Comparison of ENCODE assay signal across 18 cellular contexts in genomic region chr3:197789309-197789708, GRCh38. TPM values are rescaled to one million over a fixed set of nuclear protein-coding genes. Genes with fewer than 3 reads are reported as not detected.
DNase-seq lines count a peak whose midpoint lies in the region; ATAC-seq and TF ChIP-seq lines count a peak whose summit lies in the region.
"Had no signal": no experiment of that assay in that cellular context is flagged by ENCODE, and none has a peak within 500 bp of the region (broad histone marks: within the 10 kb centered on the region; RNA-seq: fewer than 3 reads in every experiment).

No MANE protein-coding gene starts in this region.

- POLR2A ChIA-PET in naive thymus-derived CD4-positive, alpha-beta T cell (lab: Charles Lee) = interaction anchor here (0.8 to 3.9 kb wide), 5 partner anchors 14 to 77 kb away, joined by 3 to 22 read pairs (median 4); no protein-coding TSS in a partner anchor

- H3K9me3 ChIP-seq in naive thymus-derived CD4-positive, alpha-beta T cell (ENCODE audit: control insufficient read depth in 2 of 3, low read length in 3 of 3) = no peaks in the 10 kb centered on the region
- H3K9me3 ChIP-seq in vagina = no peaks in the 10 kb centered on the region
- H3K9me3 ChIP-seq in gastrocnemius medialis = no peaks in the 10 kb centered on the region
- H3K9me3 ChIP-seq: BE2C had no signal

- ATAC-seq in natural killer cell = no peak
- ATAC-seq in natural killer cell treated with Interleukin-12 subunit alpha and Interleukin-12 subunit beta and Interleukin-15 and Interleukin-18, amount 100 ng/mL, for 72 hours = no peak
- ATAC-seq in naive thymus-derived CD4-positive, alpha-beta T cell = no peak
- no peak for ATAC-seq in activated CD8-positive, alpha-beta memory T cell treated with anti-CD3 and anti-CD28 coated beads, Interleukin-2, amount 10 ng/mL, durations not matched to agents 7 days and 5 days
- no peak for ATAC-seq in gastrocnemius medialis

- H3K27me3 ChIP-seq in naive thymus-derived CD4-positive, alpha-beta T cell (ENCODE audit: control insufficient read depth in 2 of 2, insufficient read depth in 2 of 2, low read length in 2 of 2) = no peaks in the 10 kb centered on the region
- H3K27me3 ChIP-seq in vagina (no peaks in the 10 kb centered on the region), gastrocnemius medialis (no peaks in the 10 kb centered on the region)
- H3K27me3 ChIP-seq: BE2C had no signal

- TF ChIP-seq POLR2A in vagina (IDR thresholded peaks at IDR 0.05) (no peak), gastrocnemius medialis (IDR thresholded peaks at IDR 0.05) (no peak)

- H3K27me3 Mint-ChIP-seq in natural killer cell (ENCODE audit: low read depth in 2 of 2) = no peaks in the 10 kb centered on the region
- H3K27me3 Mint-ChIP-seq in natural killer cell treated with Interleukin-12 subunit alpha and Interleukin-12 subunit beta and Interleukin-15 and Interleukin-18, amount 100 ng/mL, for 72 hours = no peaks in the 10 kb centered on the region
- peaks cover 0 to 1% (median 0%) of the 10 kb centered on the region in 5 donors for H3K27me3 Mint-ChIP-seq in naive thymus-derived CD4-positive, alpha-beta T cell
- no peaks in the 10 kb centered on the region for H3K27me3 Mint-ChIP-seq in activated CD8-positive, alpha-beta memory T cell treated with anti-CD3 and anti-CD28 coated beads, Interleukin-2, amount 10 ng/mL, durations not matched to agents 7 days and 5 days

- H3K4me3 ChIP-seq in naive thymus-derived CD4-positive, alpha-beta T cell (ENCODE audit: low read length) = no peak overlapping the region
- H3K4me3 ChIP-seq in vagina = no peak overlapping the region
- H3K4me3 ChIP-seq in gastrocnemius medialis = no peak overlapping the region

- peaks cover 0 to 14% (median 0%) of the 10 kb centered on the region in 3 experiments for H3K36me3 ChIP-seq in naive thymus-derived CD4-positive, alpha-beta T cell (ENCODE audit: control insufficient read depth in 2 of 3, insufficient read depth in 3 of 3, low read length in 3 of 3)
- H3K36me3 ChIP-seq in vagina (peaks cover 0 to 6% of the 10 kb centered on the region in 2 donors), gastrocnemius medialis (peaks cover 0 to 8% of the 10 kb centered on the region in 2 donors)
- H3K36me3 ChIP-seq: BE2C had no signal

- no peaks in the 10 kb centered on the region for H3K36me3 Mint-ChIP-seq in natural killer cell
- H3K36me3 Mint-ChIP-seq in natural killer cell treated with Interleukin-12 subunit alpha and Interleukin-12 subunit beta and Interleukin-15 and Interleukin-18, amount 100 ng/mL, for 72 hours = peaks cover 5% of the 10 kb centered on the region
- H3K36me3 Mint-ChIP-seq in naive thymus-derived CD4-positive, alpha-beta T cell = peaks cover 0 to 10% (median 0%) of the 10 kb centered on the region in 5 donors
- no peaks in the 10 kb centered on the region for H3K36me3 Mint-ChIP-seq in activated CD8-positive, alpha-beta memory T cell treated with anti-CD3 and anti-CD28 coated beads, Interleukin-2, amount 10 ng/mL, durations not matched to agents 7 days and 5 days

- TF ChIP-seq CTCF in natural killer cell (IDR thresholded peaks at IDR 0.05) = no peak
- no peak for TF ChIP-seq CTCF in VCaP (conservative IDR thresholded peaks at IDR 0.05)
- TF ChIP-seq CTCF in vagina (IDR thresholded peaks at IDR 0.05) = no peak
- TF ChIP-seq CTCF in gastrocnemius medialis (IDR thresholded peaks at IDR 0.05 in 4 of 5, conservative IDR thresholded peaks at IDR 0.05 in 1 of 5) = no peak

- intact Hi-C loops in natural killer cell (cut with micrococcal nuclease) = no loop called here
- intact Hi-C loops in naive thymus-derived CD4-positive, alpha-beta T cell (cut with micrococcal nuclease) = no loop called here
- intact Hi-C loops in vagina (cut with DNase I) = no loop called here
- intact Hi-C loops in gastrocnemius medialis (cut with DNase I; ENCODE audit: low total_unique reads) = no loop called here

- DNase-seq in natural killer cell (no peak), vagina (ENCODE audit: extremely low spot score in 2 of 2) (no peak), gastrocnemius medialis (no peak)
- no peak for DNase-seq in natural killer cell treated with Interleukin-12 subunit alpha and Interleukin-12 subunit beta and Interleukin-15 and Interleukin-18, amount 100 ng/mL, for 72 hours (ENCODE audit: low spot score)
- no peak for DNase-seq in naive thymus-derived CD4-positive, alpha-beta T cell
- no peak for DNase-seq in activated CD8-positive, alpha-beta memory T cell treated with anti-CD3 and anti-CD28 coated beads, Interleukin-2, amount 10 ng/mL, durations not matched to agents 7 days and 5 days
- DNase-seq in stimulated activated CD4-positive, alpha-beta T cell treated with anti-CD3 and anti-CD28 coated beads, Interleukin-15, amount 100 ng/mL, for 24 hours = no peak
- DNase-seq: BE2C, DND-41, GF-D8, NCI-H1048, NCI-H1436 treated with DMSO at 0.1 percent for 48 hours, NCI-H2029 treated with DMSO at 0.1 percent for 48 hours, NCI-H2171 treated with DMSO at 0.1 percent for 48 hours, NCI-H82 had no signal

- in situ Hi-C loops in gastrocnemius medialis (cut with MboI; ENCODE audit: low sequenced_read_pairs in 4 of 4) = no loop called here

- H3K27ac ChIP-seq in VCaP (peak overlapping the region; percentile 86; the same call in 1 of the 2 replicates), vagina (no peak overlapping the region), gastrocnemius medialis (peak overlapping the region in 1 of 4 donors; percentile 99)
- H3K27ac ChIP-seq in naive thymus-derived CD4-positive, alpha-beta T cell (ENCODE audit: low read depth, low read length) = no peak overlapping the region
- H3K27ac ChIP-seq: 22Rv1, KMS-11 had no signal

- H3K4me1 ChIP-seq in naive thymus-derived CD4-positive, alpha-beta T cell (ENCODE audit: control insufficient read depth in 2 of 2, insufficient read depth in 2 of 2, low read length in 2 of 2) = peaks cover 6 to 17% of the 10 kb centered on the region in 2 donors
- peaks cover 25% of the 10 kb centered on the region for H3K4me1 ChIP-seq in vagina
- H3K4me1 ChIP-seq in gastrocnemius medialis = peaks cover 21 to 23% of the 10 kb centered on the region in 2 donors
- H3K4me1 ChIP-seq: BE2C had no signal

- H3K27ac Mint-ChIP-seq in natural killer cell = peak overlapping the region; percentile 94 to 97
- H3K27ac Mint-ChIP-seq in natural killer cell treated with Interleukin-12 subunit alpha and Interleukin-12 subunit beta and Interleukin-15 and Interleukin-18, amount 100 ng/mL, for 72 hours = peak overlapping the region in 1 of 2 donors; percentile 99
- peak overlapping the region in 7 of 9 donors; percentile 11 to 98 (median 96) for H3K27ac Mint-ChIP-seq in naive thymus-derived CD4-positive, alpha-beta T cell
- H3K27ac Mint-ChIP-seq in activated CD8-positive, alpha-beta memory T cell treated with anti-CD3 and anti-CD28 coated beads, Interleukin-2, amount 10 ng/mL, durations not matched to agents 7 days and 5 days = no peak overlapping the region

- H3K9me3 Mint-ChIP-seq in natural killer cell = no peaks in the 10 kb centered on the region
- no peaks in the 10 kb centered on the region for H3K9me3 Mint-ChIP-seq in natural killer cell treated with Interleukin-12 subunit alpha and Interleukin-12 subunit beta and Interleukin-15 and Interleukin-18, amount 100 ng/mL, for 72 hours
- no peaks in the 10 kb centered on the region for H3K9me3 Mint-ChIP-seq in naive thymus-derived CD4-positive, alpha-beta T cell
- H3K9me3 Mint-ChIP-seq in activated CD8-positive, alpha-beta memory T cell treated with anti-CD3 and anti-CD28 coated beads, Interleukin-2, amount 10 ng/mL, durations not matched to agents 7 days and 5 days (ENCODE audit: low read depth) = no peaks in the 10 kb centered on the region

- CTCF ChIA-PET in naive thymus-derived CD4-positive, alpha-beta T cell (lab: Charles Lee) = interaction anchor here (1.1 kb wide), 1 partner anchor 31 kb away, joined by 3 read pairs; no protein-coding TSS in a partner anchor
- CTCF ChIA-PET in activated CD8-positive, alpha-beta memory T cell treated with anti-CD3 and anti-CD28 coated beads, Interleukin-2, amount 10 ng/mL, durations not matched to agents 7 days and 5 days (lab: Charles Lee) = interaction anchor here (0.9 to 1.3 kb wide), 3 partner anchors 12 to 40 kb away, joined by 3 to 4 read pairs (median 4); no protein-coding TSS in a partner anchor

- H3K4me3 Mint-ChIP-seq in natural killer cell = no peak overlapping the region
- H3K4me3 Mint-ChIP-seq in natural killer cell treated with Interleukin-12 subunit alpha and Interleukin-12 subunit beta and Interleukin-15 and Interleukin-18, amount 100 ng/mL, for 72 hours = no peak overlapping the region
- H3K4me3 Mint-ChIP-seq in naive thymus-derived CD4-positive, alpha-beta T cell = peak overlapping the region in 3 of 10 donors; percentile 10 to 98 (median 95)
- no peak overlapping the region for H3K4me3 Mint-ChIP-seq in activated CD8-positive, alpha-beta memory T cell treated with anti-CD3 and anti-CD28 coated beads, Interleukin-2, amount 10 ng/mL, durations not matched to agents 7 days and 5 days

- H3K4me1 Mint-ChIP-seq in natural killer cell = peaks cover 26 to 29% of the 10 kb centered on the region in 2 donors
- H3K4me1 Mint-ChIP-seq in natural killer cell treated with Interleukin-12 subunit alpha and Interleukin-12 subunit beta and Interleukin-15 and Interleukin-18, amount 100 ng/mL, for 72 hours (ENCODE audit: low read depth in 2 of 2) = peaks cover 14 to 19% of the 10 kb centered on the region in 2 donors
- H3K4me1 Mint-ChIP-seq in naive thymus-derived CD4-positive, alpha-beta T cell = peaks cover 7 to 40% (median 28%) of the 10 kb centered on the region in 7 donors
- peaks cover 20% of the 10 kb centered on the region for H3K4me1 Mint-ChIP-seq in activated CD8-positive, alpha-beta memory T cell treated with anti-CD3 and anti-CD28 coated beads, Interleukin-2, amount 10 ng/mL, durations not matched to agents 7 days and 5 days

RNA-seq across cellular contexts. Expression of gene LRCH3, which starts 1.7 kb away (rescaled TPM):
- total RNA-seq in natural killer cell (10 to 100 TPM; 68.1 to 90.5 (median 90.3) TPM), vagina (99.0 TPM), gastrocnemius medialis (100 to 1,000 TPM in 1 of 4 donors, 10 to 100 TPM in 3; 18.0 to 126 (median 26.7) TPM)
- total RNA-seq in natural killer cell treated with Interleukin-12 subunit alpha and Interleukin-12 subunit beta and Interleukin-15 and Interleukin-18, amount 100 ng/mL, for 72 hours = 10 to 100 TPM; 67.3 to 74.7 TPM
- 10 to 100 TPM; 43.5 to 75.5 (median 68.5) TPM for total RNA-seq in naive thymus-derived CD4-positive, alpha-beta T cell
- 10 to 100 TPM; 13.5 to 35.2 TPM for polyA plus RNA-seq in naive thymus-derived CD4-positive, alpha-beta T cell
- 10 to 100 TPM; 62.2 to 62.6 TPM for total RNA-seq in activated CD8-positive, alpha-beta memory T cell treated with anti-CD3 and anti-CD28 coated beads, Interleukin-2, amount 10 ng/mL, durations not matched to agents 7 days and 5 days

RNA-seq across cellular contexts. Expression of gene FYTTD1, which starts 39.6 kb away (rescaled TPM):
- total RNA-seq in natural killer cell (10 to 100 TPM; 58.0 to 75.6 (median 72.2) TPM), vagina (44.0 TPM), gastrocnemius medialis (100 to 1,000 TPM in 3 of 4 donors, 10 to 100 TPM in 1; 77.7 to 184 (median 111) TPM)
- total RNA-seq in natural killer cell treated with Interleukin-12 subunit alpha and Interleukin-12 subunit beta and Interleukin-15 and Interleukin-18, amount 100 ng/mL, for 72 hours = 10 to 100 TPM; 36.0 to 66.1 TPM
- 10 to 100 TPM; 45.6 to 63.4 (median 58.0) TPM for total RNA-seq in naive thymus-derived CD4-positive, alpha-beta T cell
- 100 to 1,000 TPM in 1 of 2 donors, 10 to 100 TPM in 1; 81.0 to 102 TPM for polyA plus RNA-seq in naive thymus-derived CD4-positive, alpha-beta T cell
- 10 to 100 TPM; 35.5 to 50.5 TPM for total RNA-seq in activated CD8-positive, alpha-beta memory T cell treated with anti-CD3 and anti-CD28 coated beads, Interleukin-2, amount 10 ng/mL, durations not matched to agents 7 days and 5 days

RNA-seq across cellular contexts. Expression of gene RUBCN, which starts 52.6 kb away (rescaled TPM):
- 10 to 100 TPM; 51.2 to 58.5 (median 57.6) TPM for total RNA-seq in natural killer cell
- 10 to 100 TPM; 42.7 to 59.7 TPM for total RNA-seq in natural killer cell treated with Interleukin-12 subunit alpha and Interleukin-12 subunit beta and Interleukin-15 and Interleukin-18, amount 100 ng/mL, for 72 hours
- 10 to 100 TPM; 43.3 to 61.7 (median 52.9) TPM for total RNA-seq in naive thymus-derived CD4-positive, alpha-beta T cell
- 10 to 100 TPM; 23.2 to 40.2 TPM for polyA plus RNA-seq in naive thymus-derived CD4-positive, alpha-beta T cell
- total RNA-seq in activated CD8-positive, alpha-beta memory T cell treated with anti-CD3 and anti-CD28 coated beads, Interleukin-2, amount 10 ng/mL, durations not matched to agents 7 days and 5 days = 10 to 100 TPM; 55.5 to 58.9 TPM
- total RNA-seq in vagina = 48.6 TPM
- 10 to 100 TPM; 15.6 to 33.1 (median 21.6) TPM for total RNA-seq in gastrocnemius medialis
